ENCODE assay signal across 16 cellular contexts in genomic region chr3:188979236-188979635, GRCh38.
DNase-seq lines count a peak whose midpoint lies in the region; ATAC-seq and TF ChIP-seq lines count a peak whose summit lies in the region.
"Had no signal": no experiment of that assay in that cellular context is flagged by ENCODE, and none has a peak within 500 bp of the region (broad histone marks: within the 10 kb centered on the region; RNA-seq: fewer than 3 reads in every experiment).

No MANE protein-coding gene starts in this region.

- TF ChIP-seq CTCF in fibroblast of lung (conservative IDR thresholded peaks at IDR 0.05 in 1 of 2, IDR thresholded peaks at IDR 0.05 in 1 of 2; ENCODE audit: low read depth in 1 of 2, low read length in 2 of 2) (no peak), testis (IDR thresholded peaks at IDR 0.05) (no peak), MCF 10A (IDR thresholded peaks at IDR 0.05; ENCODE audit: unreplicated experiment) (no peak)

- H3K9me3 Mint-ChIP-seq in MCF 10A (ENCODE audit: unreplicated experiment) = no peaks in the 10 kb centered on the region

- CTCF ChIA-PET in MCF 10A (lab: Yijun Ruan, JAX) = no interaction called here

- no peaks in the 10 kb centered on the region for H3K27me3 ChIP-seq in fibroblast of lung (ENCODE audit: control insufficient read depth, insufficient read depth, low read length)
- H3K27me3 ChIP-seq in testis = no peaks in the 10 kb centered on the region
- H3K27me3 ChIP-seq: body of pancreas had no signal

- ATAC-seq in HG03521 (IDR thresholded peaks at IDR 0.05; ENCODE audit: unreplicated experiment) = no peak
- ATAC-seq: activated CD4-positive, alpha-beta T cell treated with anti-CD3 and anti-CD28 coated beads for 36 hours had no signal

- H3K36me3 ChIP-seq in fibroblast of lung (ENCODE audit: control insufficient read depth, insufficient read depth, low read length) (no peaks in the 10 kb centered on the region), testis (ENCODE audit: low read depth, missing control alignments) (no peaks in the 10 kb centered on the region)

- no peaks in the 10 kb centered on the region for H3K4me1 Mint-ChIP-seq in MCF 10A (ENCODE audit: insufficient read depth, unreplicated experiment)

- H3K4me1 ChIP-seq in fibroblast of lung (ENCODE audit: control insufficient read depth, extremely low read depth, insufficient read depth, low read length) (peaks cover 12% of the 10 kb centered on the region), testis (peaks cover 18% of the 10 kb centered on the region)
- H3K4me1 ChIP-seq: body of pancreas had no signal

- in situ Hi-C loops in G401 (cut with HindIII; ENCODE audit: low sequenced_read_pairs) = no loop called here

- H3K4me3 ChIP-seq in fibroblast of lung (replicated peaks in 1 of 4; ENCODE audit: control extremely low read depth in 1 of 4, insufficient read depth in 1 of 4, low read depth in 3 of 4, low read length in 4 of 4) = no peak overlapping the region
- no peak overlapping the region for H3K4me3 ChIP-seq in testis
- H3K4me3 ChIP-seq: body of pancreas had no signal

- no peaks in the 10 kb centered on the region for H4K20me1 ChIP-seq in fibroblast of lung (ENCODE audit: control insufficient read depth, extremely low read depth, insufficient read depth, low read length)

- WGBS in testis, 2 donors = 59 to 69% methylated on average over 7 of the region's 7 CpGs

- no peak overlapping the region for H3K9ac ChIP-seq in fibroblast of lung (ENCODE audit: insufficient read depth, low read length)

- H3K4me2 ChIP-seq in fibroblast of lung (ENCODE audit: extremely low read depth, insufficient read depth, low read length) = peak overlapping the region; percentile 8

- H3K27ac ChIP-seq in fibroblast of lung (ENCODE audit: insufficient read depth, low read length) (no peak overlapping the region), testis (peak overlapping the region; percentile 26 to 46)
- H3K27ac ChIP-seq: body of pancreas had no signal

- BruUV-seq in MCF 10A (replicated peaks; lab: Mats Ljungman, UMichigan) = no TSS peak

- H2AFZ ChIP-seq in fibroblast of lung (ENCODE audit: low read length) = no peak overlapping the region

- POLR2A ChIA-PET in MCF 10A (lab: Yijun Ruan, JAX) = no interaction called here

- DNase-seq in G401 (ENCODE audit: low spot score) = peak; percentile 28
- DNase-seq in NCI-H1694 (lab: John Stamatoyannopoulos, UW) = peak; percentile 94
- no peak for DNase-seq in fibroblast of lung (ENCODE audit: low read depth in 2 of 2)
- DNase-seq in testis = no peak
- no peak for DNase-seq in amniotic stem cell (lab: John Stamatoyannopoulos, UW)
- DNase-seq in MCF 10A (ENCODE audit: unreplicated experiment) = no peak
- DNase-seq: activated CD4-positive, alpha-beta T cell treated with anti-CD3 and anti-CD28 coated beads for 36 hours; activated CD8-positive, alpha-beta memory T cell treated with anti-CD3 and anti-CD28 coated beads, Interleukin-2, amount 50 U/mL, for 48 hours; activated naive CD4-positive, alpha-beta T cell treated with Interleukin-2 at 50 U/mL for 16 hours; dermis blood vessel endothelial cell; erythroblast; head of caudate nucleus; stimulated activated naive CD4-positive, alpha-beta T cell; T-helper 9 cell had no signal

- H3K27me3 Mint-ChIP-seq in MCF 10A (ENCODE audit: insufficient read depth, unreplicated experiment) = no peaks in the 10 kb centered on the region

- intact Hi-C loops in testis (cut with DNase I; ENCODE audit: low total_unique reads) (loop anchor here (10.0 kb wide), 1 partner anchor 166 kb away; no protein-coding TSS in a partner anchor), MCF 10A (cut with micrococcal nuclease) (no loop called here)

- no peak for TF ChIP-seq POLR2A in testis (IDR thresholded peaks at IDR 0.05)

- H3K36me3 Mint-ChIP-seq in MCF 10A (ENCODE audit: insufficient read depth, unreplicated experiment) = no peaks in the 10 kb centered on the region

- H3K9me3 ChIP-seq in fibroblast of lung (ENCODE audit: control insufficient read depth, insufficient read depth, low read depth, low read length) (no peaks in the 10 kb centered on the region), testis (no peaks in the 10 kb centered on the region)
- H3K9me3 ChIP-seq: body of pancreas had no signal

- no peak overlapping the region for H3K4me3 Mint-ChIP-seq in MCF 10A (ENCODE audit: unreplicated experiment)
- H3K4me3 Mint-ChIP-seq: activated CD4-positive, alpha-beta T cell treated with anti-CD3 and anti-CD28 coated beads for 36 hours had no signal

- no peaks in the 10 kb centered on the region for H3K79me2 ChIP-seq in fibroblast of lung (ENCODE audit: control insufficient read depth, insufficient read depth, low read length)

- no peak overlapping the region for H3K27ac Mint-ChIP-seq in MCF 10A (ENCODE audit: low read depth, unreplicated experiment)
- H3K27ac Mint-ChIP-seq: activated CD4-positive, alpha-beta T cell treated with anti-CD3 and anti-CD28 coated beads for 36 hours had no signal

Comparison
In these comparisons a context has a peak if more than half of its experiments do, and no peak if none do; other contexts are left out.
1. DNase-seq: peak in G401 (single experiment) and NCI-H1694 (single experiment); none in fibroblast of lung (0 of 2), testis (single experiment), amniotic stem cell (single experiment) and MCF 10A (single experiment).